9 cellular contexts compared by ENCODE assay signal in genomic region chrX:114344756-114345155, GRCh38.
DNase-seq lines count a peak whose midpoint lies in the region; ATAC-seq and TF ChIP-seq lines count a peak whose summit lies in the region.
"Had no signal": no experiment of that assay in that cellular context is flagged by ENCODE, and none has a peak within 500 bp of the region (broad histone marks: within the 10 kb centered on the region; RNA-seq: fewer than 3 reads in every experiment).

No MANE protein-coding gene starts in this region.

- no peaks in the 10 kb centered on the region for H3K9me3 ChIP-seq in sigmoid colon
- H3K9me3 ChIP-seq in CD4-positive, alpha-beta T cell (ENCODE audit: control insufficient read depth, low read length) = no peaks in the 10 kb centered on the region
- H3K9me3 ChIP-seq: neutrophil had no signal

- POLR2A ChIA-PET in CD4-positive, alpha-beta T cell (lab: Charles Lee) = no interaction called here

- DNase-seq in CD14-positive monocyte (ENCODE audit: low spot score) = no peak
- peak; percentile 45 for DNase-seq in NCI-H82 treated with DMSO at 0.1 percent for 48 hours (lab: John Stamatoyannopoulos, UW; ENCODE audit: unreplicated experiment)
- no peak for DNase-seq in stimulated activated naive B cell treated with anti-CD40 and anti-IgM and Interleukin-4, amounts not matched to agents 10 μg/mL and 1 μg/mL and 100 μg/mL, for 72 hours
- DNase-seq in sigmoid colon = no peak
- no peak for DNase-seq in CD4-positive, alpha-beta T cell

- H3K4me1 Mint-ChIP-seq in CD14-positive monocyte = no peaks in the 10 kb centered on the region
- H3K4me1 Mint-ChIP-seq in stimulated activated naive B cell treated with anti-CD40 and anti-IgM and Interleukin-4, amounts not matched to agents 10 μg/mL and 1 μg/mL and 100 μg/mL, for 72 hours = no peaks in the 10 kb centered on the region
- H3K4me1 Mint-ChIP-seq in CD4-positive, alpha-beta T cell (ENCODE audit: low read depth) = no peaks in the 10 kb centered on the region

- CTCF ChIA-PET in CD4-positive, alpha-beta T cell (lab: Charles Lee) = no interaction called here

- H3K9me3 Mint-ChIP-seq in CD14-positive monocyte = no peaks in the 10 kb centered on the region
- H3K9me3 Mint-ChIP-seq in stimulated activated naive B cell treated with anti-CD40 and anti-IgM and Interleukin-4, amounts not matched to agents 10 μg/mL and 1 μg/mL and 100 μg/mL, for 72 hours = no peaks in the 10 kb centered on the region
- no peaks in the 10 kb centered on the region for H3K9me3 Mint-ChIP-seq in CD4-positive, alpha-beta T cell

- no peaks in the 10 kb centered on the region for H3K4me1 ChIP-seq in sigmoid colon

- WGBS in sigmoid colon, 2 donors = 50 to 61% methylated on average over 2 of the region's 2 CpGs

- no peak overlapping the region for H3K27ac ChIP-seq in sigmoid colon
- no peak overlapping the region for H3K27ac ChIP-seq in CD4-positive, alpha-beta T cell (ENCODE audit: low read depth, low read length)
- H3K27ac ChIP-seq: neutrophil had no signal

- H3K27ac Mint-ChIP-seq in CD14-positive monocyte = no peak overlapping the region
- H3K27ac Mint-ChIP-seq in stimulated activated naive B cell treated with anti-CD40 and anti-IgM and Interleukin-4, amounts not matched to agents 10 μg/mL and 1 μg/mL and 100 μg/mL, for 72 hours = no peak overlapping the region
- H3K27ac Mint-ChIP-seq in CD4-positive, alpha-beta T cell = no peak overlapping the region

- no peaks in the 10 kb centered on the region for H3K36me3 ChIP-seq in sigmoid colon
- H3K36me3 ChIP-seq: neutrophil had no signal

- ATAC-seq in GM18858 (IDR thresholded peaks at IDR 0.05; ENCODE audit: unreplicated experiment) = peak; percentile 97
- ATAC-seq in HG03060 (IDR thresholded peaks at IDR 0.05; ENCODE audit: low read depth, unreplicated experiment) = peak; percentile 65
- ATAC-seq in esophagus mucosa = peak; percentile 31
- peak; percentile 41 to 83 for ATAC-seq in stimulated activated naive B cell treated with anti-CD40 and anti-IgM and Interleukin-4, amounts not matched to agents 10 μg/mL and 1 μg/mL and 100 μg/mL, for 72 hours (replicated peaks)
- ATAC-seq in CD4-positive, alpha-beta T cell (ENCODE audit: poor library complexity) = no peak

- H3K4me3 Mint-ChIP-seq in CD14-positive monocyte = no peak overlapping the region
- no peak overlapping the region for H3K4me3 Mint-ChIP-seq in stimulated activated naive B cell treated with anti-CD40 and anti-IgM and Interleukin-4, amounts not matched to agents 10 μg/mL and 1 μg/mL and 100 μg/mL, for 72 hours
- no peak overlapping the region for H3K4me3 Mint-ChIP-seq in CD4-positive, alpha-beta T cell

- H3K36me3 Mint-ChIP-seq in CD14-positive monocyte = no peaks in the 10 kb centered on the region
- no peaks in the 10 kb centered on the region for H3K36me3 Mint-ChIP-seq in stimulated activated naive B cell treated with anti-CD40 and anti-IgM and Interleukin-4, amounts not matched to agents 10 μg/mL and 1 μg/mL and 100 μg/mL, for 72 hours
- no peaks in the 10 kb centered on the region for H3K36me3 Mint-ChIP-seq in CD4-positive, alpha-beta T cell (ENCODE audit: low read depth)

- TF ChIP-seq EP300 in sigmoid colon (IDR thresholded peaks at IDR 0.05) = no peak

- TF ChIP-seq CTCF in CD14-positive monocyte (IDR thresholded peaks at IDR 0.05) = peak; percentile 43
- TF ChIP-seq CTCF in sigmoid colon (IDR thresholded peaks at IDR 0.05) = peak in 1 of 4 experiments; percentile 31
- TF ChIP-seq CTCF in CD4-positive, alpha-beta T cell (IDR thresholded peaks at IDR 0.05) = no peak

- intact Hi-C loops in CD14-positive monocyte (cut with micrococcal nuclease) (no loop called here), sigmoid colon (cut with DNase I) (no loop called here)
- intact Hi-C loops in CD4-positive, alpha-beta T cell (cut with DNase I, micrococcal nuclease) = no loop called here

- peaks cover 0 to 2% (median 0%) of the 10 kb centered on the region in 3 donors for H3K27me3 Mint-ChIP-seq in CD14-positive monocyte (ENCODE audit: low read depth in 3 of 3)
- H3K27me3 Mint-ChIP-seq in stimulated activated naive B cell treated with anti-CD40 and anti-IgM and Interleukin-4, amounts not matched to agents 10 μg/mL and 1 μg/mL and 100 μg/mL, for 72 hours = peaks cover 0 to 6% of the 10 kb centered on the region in 2 donors
- H3K27me3 Mint-ChIP-seq in CD4-positive, alpha-beta T cell = no peaks in the 10 kb centered on the region

- H3K4me3 ChIP-seq in sigmoid colon = no peak overlapping the region

- H3K27me3 ChIP-seq in sigmoid colon = no peaks in the 10 kb centered on the region
- H3K27me3 ChIP-seq in CD4-positive, alpha-beta T cell (ENCODE audit: control insufficient read depth, insufficient read depth, low read length) = no peaks in the 10 kb centered on the region
- H3K27me3 ChIP-seq: neutrophil had no signal

- TF ChIP-seq POLR2A in sigmoid colon (IDR thresholded peaks at IDR 0.05) = no peak
